8 cellular contexts compared by ENCODE assay signal in genomic region chr12:131222271-131223139, GRCh38.
DNase-seq lines count a peak whose midpoint lies in the region; ATAC-seq and TF ChIP-seq lines count a peak whose summit lies in the region.

No MANE protein-coding gene starts in this region.

- in situ Hi-C loops in GM13977 (cut with MboI; ENCODE audit: low pct_unique_long_range_greater_than_20kb, low sequenced_read_pairs, unreplicated experiment): no loop called here
- in situ Hi-C loops in ACHN (cut with HindIII; ENCODE audit: low pct_ligation_motif_present, low pct_unique_long_range_greater_than_20kb, low sequenced_read_pairs): no loop called here

- peak overlapping the region; percentile 30 to 82 (median 71) for H3K4me3 Mint-ChIP-seq in naive thymus-derived CD8-positive, alpha-beta T cell

- H3K27me3 Mint-ChIP-seq in naive thymus-derived CD8-positive, alpha-beta T cell: peaks cover 8 to 38% (median 16%) of the 10 kb centered on the region in 5 donors

- H3K36me3 Mint-ChIP-seq in naive thymus-derived CD8-positive, alpha-beta T cell: no peaks in the 10 kb centered on the region

- ATAC-seq in GM21576 (IDR thresholded peaks at IDR 0.05; ENCODE audit: unreplicated experiment): peak; percentile 64
- peak in 1 of 2 donors; percentile 38 for ATAC-seq in naive thymus-derived CD8-positive, alpha-beta T cell

- TF ChIP-seq CTCF in GM13977 (IDR thresholded peaks at IDR 0.05; ENCODE audit: extremely low read depth, insufficient read depth, missing control alignments): no peak

- peak overlapping the region in 4 of 10 donors; percentile 10 to 77 (median 34) for H3K27ac Mint-ChIP-seq in naive thymus-derived CD8-positive, alpha-beta T cell

- H3K9me3 Mint-ChIP-seq in naive thymus-derived CD8-positive, alpha-beta T cell: peaks cover 0 to 3% (median 0%) of the 10 kb centered on the region in 9 donors

- DNase-seq in GM13977 (ENCODE audit: low spot score) (peak; percentile 62), NAMALWA (ENCODE audit: low spot score) (peak; percentile 5), ACHN (no peak), dermis blood vessel endothelial cell (no peak), NCI-H524 treated with DMSO at 0.1 percent for 48 hours (lab: John Stamatoyannopoulos, UW) (no peak), dedifferentiated amniotic fluid mesenchymal stem cell (ENCODE audit: extremely low spot score) (no peak)
- DNase-seq in naive thymus-derived CD8-positive, alpha-beta T cell: peak in 3 of 10 donors; percentile 4 to 15 (median 12)

- peaks cover 6 to 11% (median 10%) of the 10 kb centered on the region in 4 donors for H3K4me1 Mint-ChIP-seq in naive thymus-derived CD8-positive, alpha-beta T cell

- POLR2A ChIA-PET in naive thymus-derived CD8-positive, alpha-beta T cell (lab: Charles Lee): no interaction called here

Comparison
In these comparisons a context has a peak if more than half of its experiments do, and no peak if none do; other contexts are left out.
1. DNase-seq: peak in GM13977 (single experiment) and NAMALWA (single experiment); none in ACHN (single experiment), dermis blood vessel endothelial cell (single experiment), NCI-H524 treated with DMSO at 0.1 percent for 48 hours (single experiment) and dedifferentiated amniotic fluid mesenchymal stem cell (single experiment).